1 cellular context compared by ENCODE assay signal in genomic region chr21:35428927-35429326, GRCh38.
A peak's percentile ranks its signal among the peaks of the same experiment; 100 is the strongest.
TF ChIP-seq lines count a peak whose summit lies in the region.

No MANE protein-coding gene starts in this region.

TF ChIP-seq in K562, 482 proteins besides CTCF, POLR2A, EP300 and RAD21:
- TF ChIP-seq TFE3 (CRISPR knock-in tag; IDR thresholded peaks at IDR 0.05) (peak; percentile 13; the same call in 1 of the 2 replicates), NR2C2 (CRISPR knock-in tag; IDR thresholded peaks at IDR 0.05) (no peak), NR2C2 (tag; IDR thresholded peaks at IDR 0.05) (no peak)
